12 cellular contexts compared by ENCODE assay signal in the genomic region with DNA sequence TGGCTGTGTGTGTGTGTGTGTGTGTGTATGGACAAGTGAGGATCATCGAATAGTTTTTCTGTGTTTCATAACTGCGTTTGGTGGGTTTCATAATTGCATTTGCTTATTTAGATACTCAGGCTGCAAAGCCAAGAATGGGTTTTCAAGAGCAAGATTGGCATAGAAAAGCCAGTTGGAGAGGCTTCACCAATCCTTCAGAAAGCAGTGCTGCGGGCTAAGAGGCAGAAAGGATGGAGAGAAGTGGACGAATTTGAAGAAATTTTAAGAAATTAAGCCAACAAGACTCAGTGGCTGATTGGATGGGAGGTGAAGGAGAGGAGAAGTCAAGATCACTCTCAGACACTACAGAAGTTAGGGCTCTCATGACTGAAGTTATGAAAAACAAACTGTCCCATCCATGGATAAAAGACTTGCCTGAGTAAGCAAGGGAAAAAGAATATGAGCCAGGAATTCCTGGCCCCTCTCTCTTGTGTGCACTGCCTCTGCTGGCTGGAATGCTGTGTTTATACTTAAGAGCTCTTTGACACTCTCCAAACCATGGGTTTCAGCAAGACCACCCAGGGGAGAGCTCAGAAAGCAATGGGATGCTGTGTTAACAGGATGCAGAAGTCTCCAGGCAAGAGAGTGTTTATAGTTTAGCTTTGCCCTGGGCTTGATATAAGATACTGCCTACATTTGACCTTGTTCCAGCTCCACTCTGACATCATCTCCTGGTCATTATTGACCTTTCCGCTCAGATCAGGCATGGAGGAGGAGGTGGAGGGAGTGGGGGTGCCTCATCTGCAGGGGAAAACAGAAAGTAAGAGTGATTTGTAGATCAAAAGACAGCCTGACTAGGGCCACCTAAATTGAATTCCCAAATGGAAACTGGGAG.
A peak's percentile ranks its signal among the peaks of the same experiment; 100 is the strongest.
DNase-seq lines count a peak whose midpoint lies in the region; ATAC-seq and TF ChIP-seq lines count a peak whose summit lies in the region.
"Had no signal": no experiment of that assay in that cellular context is flagged by ENCODE, and none has a peak within 500 bp of the region (broad histone marks: within the 10 kb centered on the region; RNA-seq: fewer than 3 reads in every experiment).

No MANE protein-coding gene starts in this region.

- TF ChIP-seq CTCF in VCaP (conservative IDR thresholded peaks at IDR 0.05) (no peak), tibial artery (IDR thresholded peaks at IDR 0.05) (no peak), vagina (IDR thresholded peaks at IDR 0.05) (no peak)

- H3K9me3 ChIP-seq in right cardiac atrium (ENCODE audit: control insufficient read depth, low read length), result no peaks in the 10 kb centered on the region
- no peaks in the 10 kb centered on the region for H3K9me3 ChIP-seq in tibial artery
- no peaks in the 10 kb centered on the region for H3K9me3 ChIP-seq in vagina

- H3K27me3 ChIP-seq in H7 (ENCODE audit: control insufficient read depth, insufficient read depth, low read length) (no peaks in the 10 kb centered on the region), right cardiac atrium (ENCODE audit: control insufficient read depth, insufficient read depth) (no peaks in the 10 kb centered on the region), tibial artery (no peaks in the 10 kb centered on the region), vagina (no peaks in the 10 kb centered on the region)

- intact Hi-C loops in right cardiac atrium (cut with DNase I), result no loop called here
- intact Hi-C loops in tibial artery (cut with DNase I; ENCODE audit: low total_unique reads), result no loop called here
- intact Hi-C loops in vagina (cut with DNase I), result no loop called here

- peaks cover 10% of the 10 kb centered on the region for H3K4me1 ChIP-seq in right cardiac atrium (ENCODE audit: control insufficient read depth, insufficient read depth, low read length)
- H3K4me1 ChIP-seq in tibial artery, result peaks cover 0 to 12% (median 6%) of the 10 kb centered on the region in 4 donors
- no peaks in the 10 kb centered on the region for H3K4me1 ChIP-seq in vagina

- H3K36me3 ChIP-seq in H7 (replicated peaks; ENCODE audit: control insufficient read depth, insufficient read depth, low read length), result no peaks in the 10 kb centered on the region
- no peaks in the 10 kb centered on the region for H3K36me3 ChIP-seq in tibial artery
- no peaks in the 10 kb centered on the region for H3K36me3 ChIP-seq in vagina

- DNase-seq in H7, result peak; percentile 55
- DNase-seq in right cardiac atrium, result peak in 2 of 3 donors; percentile 20 to 46
- peak; percentile 19 for DNase-seq in renal cortical epithelial cell (ENCODE audit: low read depth)
- DNase-seq in SKM-1 (lab: John Stamatoyannopoulos, UW; ENCODE audit: unreplicated experiment), result no peak
- no peak for DNase-seq in tibial artery
- DNase-seq in vagina (ENCODE audit: extremely low spot score in 2 of 2), result no peak
- DNase-seq: activated T-cell treated with anti-CD3 and anti-CD28 coated beads, Interleukin-2, amount 50 U/mL, for 24 hours; GOT3; T-helper 1 cell had no signal

- ATAC-seq in right cardiac atrium, result peak; percentile 84 to 96
- no peak for ATAC-seq in GM18909 (IDR thresholded peaks at IDR 0.05; ENCODE audit: poor library complexity, unreplicated experiment)

- H3K4me3 ChIP-seq in H7 (ENCODE audit: insufficient read depth, low read depth, low read length) (no peak overlapping the region), right cardiac atrium (ENCODE audit: low read length) (no peak overlapping the region), tibial artery (no peak overlapping the region), vagina (no peak overlapping the region)

- H3K27ac ChIP-seq in VCaP, result peak overlapping the region; percentile 27
- no peak overlapping the region for H3K27ac ChIP-seq in right cardiac atrium (ENCODE audit: low read length)
- H3K27ac ChIP-seq in tibial artery, result no peak overlapping the region
- H3K27ac ChIP-seq in vagina, result no peak overlapping the region
- H3K27ac ChIP-seq: KMS-11 had no signal

- 71% methylated on average over 5 of the region's 5 CpGs for WGBS in right cardiac atrium

- TF ChIP-seq POLR2A in vagina (IDR thresholded peaks at IDR 0.05), result no peak

Comparison
In these comparisons a context has a peak if more than half of its experiments do, and no peak if none do; other contexts are left out.
1. DNase-seq: peak in H7 (single experiment), right cardiac atrium (2 of 3) and renal cortical epithelial cell (single experiment); none in SKM-1 (single experiment), tibial artery (0 of 2) and vagina (0 of 2).